In the genomic region with DNA sequence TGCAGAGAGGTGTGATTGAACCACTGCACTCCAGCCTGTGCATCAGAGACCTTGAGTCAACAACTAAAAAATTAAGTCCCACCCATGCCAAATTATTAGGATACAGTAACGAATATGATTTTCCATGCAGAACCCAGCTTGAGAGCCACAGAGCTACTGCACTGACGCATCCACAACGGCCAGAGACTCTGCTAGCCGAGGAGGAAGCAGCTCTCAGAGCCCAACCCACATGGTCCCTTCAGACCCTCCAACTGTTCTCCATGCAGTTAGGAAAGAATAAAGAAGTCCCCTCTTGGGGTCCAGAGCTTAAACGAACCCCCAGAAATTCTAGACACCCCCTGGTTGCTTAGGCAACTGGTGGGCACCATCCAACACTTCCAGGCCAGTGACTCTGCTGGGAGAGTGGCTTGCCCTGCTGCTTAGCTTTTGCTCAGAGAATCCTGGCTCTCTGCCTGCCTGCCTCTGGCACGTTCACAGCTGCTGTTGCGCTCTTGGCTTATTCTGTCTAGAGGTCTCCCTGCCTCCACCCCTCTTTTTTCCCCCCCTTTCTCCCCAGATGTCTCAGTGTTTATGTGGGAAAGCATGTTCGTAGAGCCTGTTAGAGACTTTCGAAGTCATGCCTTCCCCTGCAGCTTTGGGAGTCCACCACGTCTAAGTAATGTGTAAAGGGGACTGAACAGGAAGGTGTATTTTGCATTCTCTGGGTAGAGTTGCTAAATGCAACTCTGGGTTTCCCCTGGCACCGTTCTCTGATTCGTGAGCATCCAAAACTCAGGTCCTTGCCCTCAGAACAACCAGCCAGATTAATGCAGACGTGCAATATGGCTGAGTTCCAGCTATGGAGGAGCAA, we compare ENCODE assay signal across 8 cellular contexts. TPM values are rescaled to one million over a fixed set of nuclear protein-coding genes. Genes with fewer than 3 reads are reported as not detected.
DNase-seq lines count a peak whose midpoint lies in the region; ATAC-seq and TF ChIP-seq lines count a peak whose summit lies in the region.

No MANE protein-coding gene starts in this region.

- TF ChIP-seq CTCF in ascending aorta (IDR thresholded peaks at IDR 0.05) (no peak), right lobe of liver (IDR thresholded peaks at IDR 0.05) (no peak), WTC11 (IDR thresholded peaks at IDR 0.05) (no peak)

- no peaks in the 10 kb centered on the region for H3K9me3 Mint-ChIP-seq in WTC11
- H3K9me3 Mint-ChIP-seq in activated CD4-positive, alpha-beta memory T cell treated with anti-CD3 and anti-CD28 coated beads for 36 hours = no peaks in the 10 kb centered on the region

- CTCF ChIA-PET in WTC11 (lab: Charles Lee) = interaction anchor here (0.6 kb wide), 1 partner anchor 8 kb away, joined by 3 read pairs; no protein-coding TSS in a partner anchor
- CTCF ChIA-PET in activated CD4-positive, alpha-beta memory T cell treated with anti-CD3 and anti-CD28 coated beads for 36 hours (lab: Charles Lee) = no interaction called here

- peaks cover 18 to 59% of the 10 kb centered on the region in 2 donors for H3K4me1 ChIP-seq in ascending aorta
- H3K4me1 ChIP-seq in right lobe of liver = peaks cover 0 to 34% (median 15%) of the 10 kb centered on the region in 4 donors

- no peak for TF ChIP-seq POLR2A in right lobe of liver (IDR thresholded peaks at IDR 0.05)

- no peak overlapping the region for H3K27ac Mint-ChIP-seq in WTC11
- H3K27ac Mint-ChIP-seq in activated CD4-positive, alpha-beta memory T cell treated with anti-CD3 and anti-CD28 coated beads for 36 hours = no peak overlapping the region

- DNase-seq in ascending aorta (ENCODE audit: low spot score in 2 of 2) (peak; percentile 25 to 92), right lobe of liver (peak; percentile 76 to 91 (median 88)), WTC11 (ENCODE audit: low spot score) (no peak), MV-4-11 (lab: John Stamatoyannopoulos, UW) (no peak)
- DNase-seq in activated CD4-positive, alpha-beta memory T cell treated with anti-CD3 and anti-CD28 coated beads for 36 hours = no peak

- H3K27me3 Mint-ChIP-seq in WTC11 (ENCODE audit: low read depth) = no peaks in the 10 kb centered on the region
- no peaks in the 10 kb centered on the region for H3K27me3 Mint-ChIP-seq in activated CD4-positive, alpha-beta memory T cell treated with anti-CD3 and anti-CD28 coated beads for 36 hours

- no peak overlapping the region for H3K4me3 Mint-ChIP-seq in WTC11
- H3K4me3 Mint-ChIP-seq in activated CD4-positive, alpha-beta memory T cell treated with anti-CD3 and anti-CD28 coated beads for 36 hours = no peak overlapping the region

- ATAC-seq in GM18907 (IDR thresholded peaks at IDR 0.05; ENCODE audit: unreplicated experiment) = peak; percentile 80
- ATAC-seq in HG03095 (IDR thresholded peaks at IDR 0.05; ENCODE audit: unreplicated experiment) = peak; percentile 61
- peak; percentile 78 to 84 (median 81) for ATAC-seq in right lobe of liver
- no peak for ATAC-seq in WTC11
- ATAC-seq in HG03139 (IDR thresholded peaks at IDR 0.05; ENCODE audit: unreplicated experiment) = no peak

- H3K27me3 ChIP-seq in ascending aorta = no peaks in the 10 kb centered on the region
- H3K27me3 ChIP-seq in right lobe of liver = no peaks in the 10 kb centered on the region

- H3K36me3 Mint-ChIP-seq in WTC11 = no peaks in the 10 kb centered on the region
- no peaks in the 10 kb centered on the region for H3K36me3 Mint-ChIP-seq in activated CD4-positive, alpha-beta memory T cell treated with anti-CD3 and anti-CD28 coated beads for 36 hours

- 21% methylated on average over 12 of the region's 13 CpGs for WGBS in right lobe of liver (ENCODE audit: insufficient coverage, low coverage, low lambda C conversion rate, missing lambda C conversion rate)

- H3K4me3 ChIP-seq in ascending aorta = peak overlapping the region; percentile 27 to 28
- H3K4me3 ChIP-seq in right lobe of liver = no peak overlapping the region

- H3K4me1 Mint-ChIP-seq in WTC11 = peaks cover 7% of the 10 kb centered on the region; the same call in 1 of the 2 replicates
- peaks cover under 1% of the 10 kb centered on the region for H3K4me1 Mint-ChIP-seq in activated CD4-positive, alpha-beta memory T cell treated with anti-CD3 and anti-CD28 coated beads for 36 hours (ENCODE audit: low read depth)

- H3K9me3 ChIP-seq in ascending aorta (no peaks in the 10 kb centered on the region), right lobe of liver (no peaks in the 10 kb centered on the region)

- no peaks in the 10 kb centered on the region for H3K36me3 ChIP-seq in ascending aorta
- H3K36me3 ChIP-seq in right lobe of liver = no peaks in the 10 kb centered on the region

- POLR2A ChIA-PET in WTC11 (lab: Charles Lee) = no interaction called here
- POLR2A ChIA-PET in activated CD4-positive, alpha-beta memory T cell treated with anti-CD3 and anti-CD28 coated beads for 36 hours (lab: Charles Lee) = no interaction called here

- peak overlapping the region; percentile 76 to 83 for H3K27ac ChIP-seq in ascending aorta
- H3K27ac ChIP-seq in right lobe of liver = peak overlapping the region; percentile 11 to 78 (median 77)

- intact Hi-C loops in ascending aorta (cut with DNase I) = loop anchor here (2.0 kb wide), 2 partner anchors 14 to 46 kb away; no protein-coding TSS in a partner anchor
- intact Hi-C loops in right lobe of liver (cut with DNase I) = no loop called here
- intact Hi-C loops in activated CD4-positive, alpha-beta memory T cell treated with anti-CD3 and anti-CD28 coated beads for 36 hours (cut with micrococcal nuclease) = no loop called here

TF ChIP-seq in WTC11, 78 proteins besides CTCF, POLR2A, EP300 and RAD21 (continues in another document):
- TF ChIP-seq, protein P1, sequence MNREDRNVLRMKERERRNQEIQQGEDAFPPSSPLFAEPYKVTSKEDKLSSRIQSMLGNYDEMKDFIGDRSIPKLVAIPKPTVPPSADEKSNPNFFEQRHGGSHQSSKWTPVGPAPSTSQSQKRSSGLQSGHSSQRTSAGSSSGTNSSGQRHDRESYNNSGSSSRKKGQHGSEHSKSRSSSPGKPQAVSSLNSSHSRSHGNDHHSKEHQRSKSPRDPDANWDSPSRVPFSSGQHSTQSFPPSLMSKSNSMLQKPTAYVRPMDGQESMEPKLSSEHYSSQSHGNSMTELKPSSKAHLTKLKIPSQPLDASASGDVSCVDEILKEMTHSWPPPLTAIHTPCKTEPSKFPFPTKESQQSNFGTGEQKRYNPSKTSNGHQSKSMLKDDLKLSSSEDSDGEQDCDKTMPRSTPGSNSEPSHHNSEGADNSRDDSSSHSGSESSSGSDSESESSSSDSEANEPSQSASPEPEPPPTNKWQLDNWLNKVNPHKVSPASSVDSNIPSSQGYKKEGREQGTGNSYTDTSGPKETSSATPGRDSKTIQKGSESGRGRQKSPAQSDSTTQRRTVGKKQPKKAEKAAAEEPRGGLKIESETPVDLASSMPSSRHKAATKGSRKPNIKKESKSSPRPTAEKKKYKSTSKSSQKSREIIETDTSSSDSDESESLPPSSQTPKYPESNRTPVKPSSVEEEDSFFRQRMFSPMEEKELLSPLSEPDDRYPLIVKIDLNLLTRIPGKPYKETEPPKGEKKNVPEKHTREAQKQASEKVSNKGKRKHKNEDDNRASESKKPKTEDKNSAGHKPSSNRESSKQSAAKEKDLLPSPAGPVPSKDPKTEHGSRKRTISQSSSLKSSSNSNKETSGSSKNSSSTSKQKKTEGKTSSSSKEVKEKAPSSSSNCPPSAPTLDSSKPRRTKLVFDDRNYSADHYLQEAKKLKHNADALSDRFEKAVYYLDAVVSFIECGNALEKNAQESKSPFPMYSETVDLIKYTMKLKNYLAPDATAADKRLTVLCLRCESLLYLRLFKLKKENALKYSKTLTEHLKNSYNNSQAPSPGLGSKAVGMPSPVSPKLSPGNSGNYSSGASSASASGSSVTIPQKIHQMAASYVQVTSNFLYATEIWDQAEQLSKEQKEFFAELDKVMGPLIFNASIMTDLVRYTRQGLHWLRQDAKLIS (CRISPR knock-in tag; IDR thresholded peaks at IDR 0.05; ENCODE audit: borderline replicate concordance) = no peak
- TF ChIP-seq, protein P2, sequence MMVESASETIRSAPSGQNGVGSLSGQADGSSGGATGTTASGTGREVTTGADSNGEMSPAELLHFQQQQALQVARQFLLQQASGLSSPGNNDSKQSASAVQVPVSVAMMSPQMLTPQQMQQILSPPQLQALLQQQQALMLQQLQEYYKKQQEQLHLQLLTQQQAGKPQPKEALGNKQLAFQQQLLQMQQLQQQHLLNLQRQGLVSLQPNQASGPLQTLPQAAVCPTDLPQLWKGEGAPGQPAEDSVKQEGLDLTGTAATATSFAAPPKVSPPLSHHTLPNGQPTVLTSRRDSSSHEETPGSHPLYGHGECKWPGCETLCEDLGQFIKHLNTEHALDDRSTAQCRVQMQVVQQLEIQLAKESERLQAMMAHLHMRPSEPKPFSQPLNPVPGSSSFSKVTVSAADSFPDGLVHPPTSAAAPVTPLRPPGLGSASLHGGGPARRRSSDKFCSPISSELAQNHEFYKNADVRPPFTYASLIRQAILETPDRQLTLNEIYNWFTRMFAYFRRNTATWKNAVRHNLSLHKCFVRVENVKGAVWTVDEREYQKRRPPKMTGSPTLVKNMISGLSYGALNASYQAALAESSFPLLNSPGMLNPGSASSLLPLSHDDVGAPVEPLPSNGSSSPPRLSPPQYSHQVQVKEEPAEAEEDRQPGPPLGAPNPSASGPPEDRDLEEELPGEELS (CRISPR knock-in tag; IDR thresholded peaks at IDR 0.05) = no peak
- no peak for TF ChIP-seq JAZF1 (CRISPR knock-in tag; IDR thresholded peaks at IDR 0.05)
- TF ChIP-seq, protein P3, sequence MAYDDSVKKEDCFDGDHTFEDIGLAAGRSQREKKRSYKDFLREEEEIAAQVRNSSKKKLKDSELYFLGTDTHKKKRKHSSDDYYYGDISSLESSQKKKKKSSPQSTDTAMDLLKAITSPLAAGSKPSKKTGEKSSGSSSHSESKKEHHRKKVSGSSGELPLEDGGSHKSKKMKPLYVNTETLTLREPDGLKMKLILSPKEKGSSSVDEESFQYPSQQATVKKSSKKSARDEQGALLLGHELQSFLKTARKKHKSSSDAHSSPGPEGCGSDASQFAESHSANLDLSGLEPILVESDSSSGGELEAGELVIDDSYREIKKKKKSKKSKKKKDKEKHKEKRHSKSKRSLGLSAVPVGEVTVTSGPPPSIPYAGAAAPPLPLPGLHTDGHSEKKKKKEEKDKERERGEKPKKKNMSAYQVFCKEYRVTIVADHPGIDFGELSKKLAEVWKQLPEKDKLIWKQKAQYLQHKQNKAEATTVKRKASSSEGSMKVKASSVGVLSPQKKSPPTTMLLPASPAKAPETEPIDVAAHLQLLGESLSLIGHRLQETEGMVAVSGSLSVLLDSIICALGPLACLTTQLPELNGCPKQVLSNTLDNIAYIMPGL (CRISPR knock-in tag; IDR thresholded peaks at IDR 0.05) = no peak
- no peak for TF ChIP-seq ZNF671 (CRISPR knock-in tag; IDR thresholded peaks at IDR 0.05)
- TF ChIP-seq NR1H2 (CRISPR knock-in tag; IDR thresholded peaks at IDR 0.05) = no peak
- TF ChIP-seq TCF7 (CRISPR knock-in tag; IDR thresholded peaks at IDR 0.05; ENCODE audit: low read depth) = no peak
- TF ChIP-seq MXD4 (CRISPR knock-in tag; IDR thresholded peaks at IDR 0.05; ENCODE audit: borderline replicate concordance) = no peak

RNA-seq across cellular contexts. Expression of a gene that starts 26.0 kb away (rescaled TPM):
- total RNA-seq in ascending aorta = 58.0 TPM
- 10 to 100 TPM; 28.4 to 36.5 (median 32.4) TPM for total RNA-seq in right lobe of liver
- total RNA-seq in WTC11 (2021) = 72.8 to 88.5 TPM (median 77.1 TPM) in 3 replicates
- total RNA-seq in activated CD4-positive, alpha-beta memory T cell treated with anti-CD3 and anti-CD28 coated beads for 36 hours = 10 to 100 TPM; 79.9 to 90.1 TPM

Comparison
In these comparisons a context has a peak if more than half of its experiments do, and no peak if none do; other contexts are left out.
1. ATAC-seq: peak in GM18907 (single experiment), HG03095 (single experiment) and right lobe of liver (4 of 4); none in WTC11 (single experiment) and HG03139 (single experiment).
2. DNase-seq: peak in ascending aorta (2 of 2) and right lobe of liver (3 of 3); none in WTC11 (single experiment), MV-4-11 (single experiment) and activated CD4-positive, alpha-beta memory T cell treated with anti-CD3 and anti-CD28 coated beads for 36 hours (single experiment).
3. H3K4me3 ChIP-seq: peak in ascending aorta (2 of 2); none in right lobe of liver (0 of 3).